In the genomic region with DNA sequence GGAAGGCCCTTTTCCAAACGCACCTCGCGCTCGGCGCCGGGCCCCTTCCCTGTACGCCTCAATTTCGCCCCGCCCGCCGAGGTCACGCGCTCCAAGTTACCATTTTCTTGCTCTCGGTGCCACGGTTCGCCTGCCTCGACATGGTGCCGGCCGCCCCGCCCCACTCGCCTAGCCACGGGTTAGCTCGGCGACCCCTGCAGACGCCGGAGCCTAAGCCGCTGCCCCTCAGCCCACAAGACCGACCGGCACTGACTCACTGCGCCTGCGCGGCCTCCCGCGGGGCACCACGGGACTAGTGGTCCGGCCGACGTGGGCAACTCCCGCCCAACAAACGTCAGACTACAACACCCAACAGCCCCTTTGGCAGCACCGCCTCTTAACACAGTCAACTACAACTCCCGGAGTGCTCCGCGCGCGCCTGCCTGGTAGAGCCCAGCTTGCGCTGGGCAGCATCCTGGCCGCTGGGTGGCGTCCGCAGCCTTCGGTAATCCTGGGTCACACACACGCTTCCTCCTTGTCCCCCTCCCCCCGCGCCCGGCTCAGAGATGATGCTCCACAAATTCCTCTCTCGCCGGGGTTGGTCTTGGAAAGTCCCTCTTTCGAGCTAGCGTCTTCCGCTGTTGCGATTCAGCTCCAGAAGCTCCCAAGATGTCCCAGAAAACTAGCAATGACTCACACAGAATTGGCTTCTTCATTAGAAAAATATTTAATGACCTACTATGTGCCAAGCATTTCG, we compare ENCODE assay signal across 8 cellular contexts. TPM values are rescaled to one million over a fixed set of nuclear protein-coding genes. Genes with fewer than 3 reads are reported as not detected.
DNase-seq lines count a peak whose midpoint lies in the region; ATAC-seq and TF ChIP-seq lines count a peak whose summit lies in the region.

A gene (minus strand): TSS at position 250 of the 736 bp plus-strand sequence. CDS start 108 bp downstream, at position 142.

- H3K27me3 ChIP-seq in fibroblast of lung (ENCODE audit: control insufficient read depth, insufficient read depth, low read length) = no peaks in the 10 kb centered on the region

- H3K9me3 ChIP-seq in ES-I3 (ENCODE audit: control insufficient read depth, insufficient read depth, low read length) (no peaks in the 10 kb centered on the region), fibroblast of lung (ENCODE audit: control insufficient read depth, insufficient read depth, low read depth, low read length) (no peaks in the 10 kb centered on the region)

- H2AFZ ChIP-seq in fibroblast of lung (ENCODE audit: low read length) = peak within 1 kb of the TSS; percentile 66

- peaks cover 20% of the 10 kb centered on the region for H3K4me1 ChIP-seq in ES-I3 (ENCODE audit: insufficient read depth, low read length)
- peaks cover 24% of the 10 kb centered on the region for H3K4me1 ChIP-seq in fibroblast of lung (ENCODE audit: control insufficient read depth, extremely low read depth, insufficient read depth, low read length)

- no peaks in the 10 kb centered on the region for H3K9me3 Mint-ChIP-seq in activated T-helper 17 cell treated with anti-CD3 and anti-CD28 coated beads, Interleukin-2, amount 50 U/mL, for 72 hours
- no peaks in the 10 kb centered on the region for H3K9me3 Mint-ChIP-seq in naive thymus-derived CD8-positive, alpha-beta T cell

- H3K36me3 Mint-ChIP-seq in activated T-helper 17 cell treated with anti-CD3 and anti-CD28 coated beads, Interleukin-2, amount 50 U/mL, for 72 hours (ENCODE audit: low read depth) = peaks cover 6% of the 10 kb centered on the region
- peaks cover 0 to 3% (median 0%) of the 10 kb centered on the region in 3 donors for H3K36me3 Mint-ChIP-seq in naive thymus-derived CD8-positive, alpha-beta T cell

- H3K27me3 Mint-ChIP-seq in activated T-helper 17 cell treated with anti-CD3 and anti-CD28 coated beads, Interleukin-2, amount 50 U/mL, for 72 hours = no peaks in the 10 kb centered on the region
- no peaks in the 10 kb centered on the region for H3K27me3 Mint-ChIP-seq in naive thymus-derived CD8-positive, alpha-beta T cell

- H4K20me1 ChIP-seq in fibroblast of lung (ENCODE audit: control insufficient read depth, extremely low read depth, insufficient read depth, low read length) = no peaks in the 10 kb centered on the region

- TF ChIP-seq CTCF in LNCaP clone FGC (IDR thresholded peaks at IDR 0.05; ENCODE audit: control insufficient read depth, extremely low read depth, insufficient read depth) = peak; percentile 94
- TF ChIP-seq CTCF in RWPE1 (conservative IDR thresholded peaks at IDR 0.05; ENCODE audit: low read depth) = peak; percentile 95
- TF ChIP-seq CTCF in fibroblast of lung (conservative IDR thresholded peaks at IDR 0.05 in 1 of 2, IDR thresholded peaks at IDR 0.05 in 1 of 2; ENCODE audit: low read depth in 1 of 2, low read length in 2 of 2) = peak; percentile 88 to 89

- H3K4me3 Mint-ChIP-seq in activated T-helper 17 cell treated with anti-CD3 and anti-CD28 coated beads, Interleukin-2, amount 50 U/mL, for 72 hours = peak within 1 kb of the TSS; percentile 94
- H3K4me3 Mint-ChIP-seq in naive thymus-derived CD8-positive, alpha-beta T cell = peak within 1 kb of the TSS; percentile 93 to 100 (median 98)

- H3K79me2 ChIP-seq in fibroblast of lung (ENCODE audit: control insufficient read depth, insufficient read depth, low read length) = peaks cover 33% of the 10 kb centered on the region

- peak within 1 kb of the TSS; percentile 93 for H3K4me2 ChIP-seq in fibroblast of lung (ENCODE audit: extremely low read depth, insufficient read depth, low read length)

- peak; percentile 94 for ATAC-seq in activated T-helper 17 cell treated with anti-CD3 and anti-CD28 coated beads, Interleukin-2, amount 50 U/mL, for 72 hours (replicated peaks)
- ATAC-seq in naive thymus-derived CD8-positive, alpha-beta T cell = peak; percentile 91 to 95

- peak within 1 kb of the TSS; percentile 99 for H3K27ac ChIP-seq in RWPE1
- peak within 1 kb of the TSS; percentile 88 for H3K27ac ChIP-seq in fibroblast of lung (ENCODE audit: insufficient read depth, low read length)

- peak within 1 kb of the TSS; percentile 95 for H3K27ac Mint-ChIP-seq in activated T-helper 17 cell treated with anti-CD3 and anti-CD28 coated beads, Interleukin-2, amount 50 U/mL, for 72 hours
- H3K27ac Mint-ChIP-seq in naive thymus-derived CD8-positive, alpha-beta T cell = peak within 1 kb of the TSS; percentile 94 to 100 (median 99)

- peak within 1 kb of the TSS; percentile 91 for H3K4me3 ChIP-seq in LNCaP clone FGC (ENCODE audit: low read depth, low read length)
- peak within 1 kb of the TSS; percentile 84 to 97 (median 92) for H3K4me3 ChIP-seq in fibroblast of lung (replicated peaks in 1 of 4; ENCODE audit: control extremely low read depth in 1 of 4, insufficient read depth in 1 of 4, low read depth in 3 of 4, low read length in 4 of 4)

- H3K36me3 ChIP-seq in ES-I3 (ENCODE audit: insufficient read depth, low read length) = no peaks in the 10 kb centered on the region
- no peaks in the 10 kb centered on the region for H3K36me3 ChIP-seq in fibroblast of lung (ENCODE audit: control insufficient read depth, insufficient read depth, low read length)

- DNase-seq in H4 (ENCODE audit: low spot score) (peak; percentile 99), LNCaP clone FGC (ENCODE audit: low read depth) (peak; percentile 99), RWPE1 (ENCODE audit: low spot score) (peak; percentile 99), fibroblast of lung (ENCODE audit: low read depth in 2 of 2) (peak; percentile 100)
- DNase-seq in naive thymus-derived CD8-positive, alpha-beta T cell = peak; percentile 97 to 99 (median 99)
- peak; percentile 97 to 100 (median 98) for DNase-seq in stimulated activated naive CD4-positive, alpha-beta T cell (lab: John Stamatoyannopoulos, UW)

- H3K9ac ChIP-seq in ES-I3 (ENCODE audit: low read depth, low read length) (peak within 1 kb of the TSS; percentile 94), fibroblast of lung (ENCODE audit: insufficient read depth, low read length) (peak within 1 kb of the TSS; percentile 94)

- H3K4me1 Mint-ChIP-seq in activated T-helper 17 cell treated with anti-CD3 and anti-CD28 coated beads, Interleukin-2, amount 50 U/mL, for 72 hours = peaks cover 22% of the 10 kb centered on the region
- peaks cover 29 to 81% (median 74%) of the 10 kb centered on the region in 4 donors for H3K4me1 Mint-ChIP-seq in naive thymus-derived CD8-positive, alpha-beta T cell

- CTCF ChIA-PET in RWPE1 (lab: Yijun Ruan, JAX) = interaction anchor here (0.5 to 2.9 kb wide), 29 partner anchors 10 to 367 kb away, joined by 3 to 33 read pairs (median 4); no protein-coding TSS in a partner anchor

- POLR2A ChIA-PET in RWPE1 (lab: Yijun Ruan, JAX; ENCODE audit: low non-redundant PET) = interaction anchor here (0.5 to 1.8 kb wide), 5 partner anchors 39 to 237 kb away, joined by 3 to 7 read pairs (median 4); no protein-coding TSS in a partner anchor
- POLR2A ChIA-PET in naive thymus-derived CD8-positive, alpha-beta T cell (lab: Charles Lee) = interaction anchor here (0.6 to 10.1 kb wide), 25 partner anchors 8 to 237 kb away, joined by 3 to 227 read pairs (median 4); a partner anchor contains a TSS

RNA-seq across cellular contexts. Expression of the gene that starts here (rescaled TPM):
- total RNA-seq in H4 (2014; rRNA removed; shearing (Covaris generic)) = 105 and 110 TPM in 2 replicates
- 10 to 100 TPM; 47.8 to 72.6 TPM for total RNA-seq in activated T-helper 17 cell treated with anti-CD3 and anti-CD28 coated beads, Interleukin-2, amount 50 U/mL, for 72 hours
- 70.6 and 88.5 TPM in 2 replicates for total RNA-seq in fibroblast of lung
- 102 and 105 TPM in 2 replicates for polyA plus RNA-seq in fibroblast of lung
- 90.0 and 102 TPM in 2 replicates for polyA plus RNA-seq in fibroblast of lung (2012)
- 12.7 and 13.7 TPM in 2 replicates for polyA minus RNA-seq in fibroblast of lung (ENCODE audit: low replicate concordance)
- total RNA-seq in naive thymus-derived CD8-positive, alpha-beta T cell = 10 to 100 TPM; 44.6 to 53.7 TPM
- polyA plus RNA-seq in naive thymus-derived CD8-positive, alpha-beta T cell = 100 to 1,000 TPM in 2 of 3 donors, 10 to 100 TPM in 1; 99.9 to 115 (median 110) TPM

Comparison
In these comparisons a context has a peak if more than half of its experiments do, and no peak if none do; other contexts are left out.
1. Peak in every context shown above with its lines: DNase-seq, ATAC-seq, H3K4me3 ChIP-seq and H3K27ac ChIP-seq.